Comparison of ENCODE assay signal across 8 cellular contexts in the genomic region with DNA sequence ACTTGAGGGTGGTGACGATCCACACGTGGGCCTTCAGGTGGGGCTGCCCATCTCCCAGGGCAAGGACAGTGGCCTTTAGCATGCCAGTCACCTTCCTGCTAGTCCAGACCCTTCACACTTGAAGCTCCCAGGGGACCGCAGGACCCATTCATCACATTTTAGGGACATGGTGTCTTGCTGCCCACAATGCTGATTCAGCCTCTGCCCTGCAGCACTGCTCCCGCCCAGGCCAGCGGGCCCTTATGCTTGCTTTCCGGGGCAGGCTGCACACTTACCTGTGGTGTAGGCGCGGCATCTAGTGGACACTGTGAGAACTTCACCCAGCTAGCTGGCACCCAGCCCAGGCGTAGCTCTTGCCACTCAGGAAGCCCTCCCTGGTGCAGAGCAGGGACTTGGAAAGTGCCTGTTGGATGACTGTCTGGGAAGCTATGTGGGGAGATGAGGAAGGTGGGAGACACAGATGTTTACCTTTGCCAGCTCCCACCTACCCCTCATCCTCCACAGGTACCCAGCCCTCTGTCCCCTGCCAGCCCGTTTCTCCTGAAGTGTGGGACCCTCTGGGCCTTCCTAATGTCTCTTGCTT. TPM values are rescaled to one million over a fixed set of nuclear protein-coding genes. Genes with fewer than 3 reads are reported as not detected.
DNase-seq lines count a peak whose midpoint lies in the region; ATAC-seq and TF ChIP-seq lines count a peak whose summit lies in the region.

No MANE protein-coding gene starts in this region.

- peaks cover 0 to 3% of the 10 kb centered on the region in 2 experiments; a peak in 1 of 4 replicates for H3K4me1 ChIP-seq in HCT116 (ENCODE audit: control insufficient read depth in 1 of 2, insufficient read depth in 2 of 2, low read length in 2 of 2)
- H3K4me1 ChIP-seq in adipocyte (ENCODE audit: control insufficient read depth, insufficient read depth, low read length): peaks cover 3% of the 10 kb centered on the region

- POLR2A ChIA-PET in HCT116 (lab: Charles Lee): no interaction called here
- POLR2A ChIA-PET in T-cell (lab: Charles Lee): interaction anchor here in 1 of 2 donors (0.6 kb wide), 1 partner anchor 58 kb away, joined by 3 read pairs; no protein-coding TSS in a partner anchor

- peak; percentile 92 for ATAC-seq in HCT116
- peak; percentile 93 to 94 (median 93) for ATAC-seq in T-cell (replicated peaks in 1 of 4)
- peak; percentile 93 for ATAC-seq in left cardiac atrium
- ATAC-seq in GM18870 (IDR thresholded peaks at IDR 0.05; ENCODE audit: unreplicated experiment): no peak

- H3K36me3 ChIP-seq in HCT116 (ENCODE audit: control insufficient read depth in 1 of 2, insufficient read depth in 2 of 2, low read length in 2 of 2): no peaks in the 10 kb centered on the region
- no peaks in the 10 kb centered on the region for H3K36me3 ChIP-seq in adipocyte (ENCODE audit: control insufficient read depth, insufficient read depth, low read length, severe bottlenecking)

- H3K27me3 ChIP-seq in HCT116 (ENCODE audit: insufficient read depth, low read length) (no peaks in the 10 kb centered on the region), adipocyte (replicated peaks; ENCODE audit: control insufficient read depth, insufficient read depth, low read length) (peaks cover 7% of the 10 kb centered on the region)

- TF ChIP-seq RAD21 in HCT116 (IDR thresholded peaks at IDR 0.05; ENCODE audit: low read depth): peak; percentile 98

- TF ChIP-seq POLR2A in HCT116 (IDR thresholded peaks at IDR 0.05; ENCODE audit: borderline replicate concordance, extremely low read depth, insufficient read depth, insufficient read length): no peak

- peaks cover 0 to 5% (median 3%) of the 10 kb centered on the region in 3 donors for H3K4me1 Mint-ChIP-seq in T-cell

- H3K4me2 ChIP-seq in HCT116 (ENCODE audit: low read length): 0 out of 2 replicates have a peak overlapping the region, but pooled peaks have one; percentile 14

- CTCF ChIA-PET in HCT116 (lab: Charles Lee): interaction anchor here (0.7 to 3.1 kb wide), 17 partner anchors 27 to 1264 kb away, joined by 3 to 19 read pairs (median 5); a partner anchor contains a TSS
- CTCF ChIA-PET in T-cell (lab: Charles Lee): interaction anchor here (0.5 to 1.7 kb wide), 20 partner anchors 19 to 1025 kb away, joined by 3 to 12 read pairs (median 3); a partner anchor contains a TSS

- no peaks in the 10 kb centered on the region for H3K36me3 Mint-ChIP-seq in T-cell

- H3K79me2 ChIP-seq in HCT116 (ENCODE audit: insufficient read depth, low read length): no peaks in the 10 kb centered on the region

- no peak overlapping the region for H3K4me3 Mint-ChIP-seq in T-cell

- H3K9ac ChIP-seq in HCT116 (ENCODE audit: low read length): no peak overlapping the region
- H3K9ac ChIP-seq in adipocyte (ENCODE audit: low read length): no peak overlapping the region

- H3K27ac ChIP-seq in HCT116 (ENCODE audit: low read depth, low read length): no peak overlapping the region

- no peaks in the 10 kb centered on the region for H4K20me1 ChIP-seq in HCT116 (ENCODE audit: insufficient read depth)

- H2AFZ ChIP-seq in HCT116 (ENCODE audit: low read depth, low read length, poor library complexity, severe bottlenecking): peak overlapping the region; percentile 69

- RAD21 ChIA-PET in HCT116 (lab: Charles Lee; ENCODE audit: low non-redundant PET in 1 of 2, low total read pairs in 2 of 2, uncharacterized antibody in 2 of 2, unreplicated experiment in 2 of 2): interaction anchor here (0.6 to 1.6 kb wide), 7 partner anchors 120 to 718 kb away, joined by 3 to 9 read pairs (median 3); no protein-coding TSS in a partner anchor

- peak; percentile 91 to 97 (median 92) for TF ChIP-seq CTCF in HCT116 (IDR thresholded peaks at IDR 0.05 in 2 of 3, conservative IDR thresholded peaks at IDR 0.05 in 1 of 3; ENCODE audit: borderline replicate concordance in 1 of 3, insufficient read depth in 1 of 3, low read depth in 2 of 3, low read length in 2 of 3)

- no TSS peak for BruUV-seq in HCT116 (replicated peaks; lab: Mats Ljungman, UMichigan)

- DNase-seq in EL (peak; percentile 87), HCT116 (ENCODE audit: low read depth, low spot score) (peak; percentile 65), NCI-H1436 (lab: John Stamatoyannopoulos, UW) (peak; percentile 66), T-cell (peak; percentile 56 to 87 (median 77)), adipocyte (ENCODE audit: low read depth) (peak; percentile 88), left cardiac atrium (peak; percentile 89), putamen (ENCODE audit: low spot score) (peak; percentile 74)

- no peaks in the 10 kb centered on the region for H3K27me3 Mint-ChIP-seq in T-cell

- no peaks in the 10 kb centered on the region for H3K9me3 ChIP-seq in HCT116 (ENCODE audit: control insufficient read depth in 1 of 2, insufficient read depth in 1 of 2, low read depth in 1 of 2, low read length in 2 of 2)
- H3K9me3 ChIP-seq in adipocyte (ENCODE audit: control insufficient read depth, low read length): no peaks in the 10 kb centered on the region

- H3K9me2 ChIP-seq in HCT116 (ENCODE audit: insufficient read depth): no peaks in the 10 kb centered on the region

- H3K27ac Mint-ChIP-seq in T-cell: no peak overlapping the region

- intact Hi-C loops in HCT116 (cut with micrococcal nuclease): loop anchor here (1.0 to 10.0 kb wide), 9 partner anchors 130 to 1024 kb away; a partner anchor contains a TSS
- intact Hi-C loops in left cardiac atrium (cut with DNase I): loop anchor here (1.0 to 5.0 kb wide), 3 partner anchors 130 to 247 kb away; a partner anchor contains a TSS

- H3K9me3 Mint-ChIP-seq in T-cell: no peaks in the 10 kb centered on the region

- H3K4me3 ChIP-seq in HCT116 (replicated peaks in 1 of 2; ENCODE audit: low read depth in 1 of 2, low read length in 2 of 2): no peak overlapping the region
- no peak overlapping the region for H3K4me3 ChIP-seq in adipocyte (ENCODE audit: low read length)

TF ChIP-seq in HCT116, 20 proteins besides CTCF, POLR2A, EP300 and RAD21:
- TF ChIP-seq, protein P1, sequence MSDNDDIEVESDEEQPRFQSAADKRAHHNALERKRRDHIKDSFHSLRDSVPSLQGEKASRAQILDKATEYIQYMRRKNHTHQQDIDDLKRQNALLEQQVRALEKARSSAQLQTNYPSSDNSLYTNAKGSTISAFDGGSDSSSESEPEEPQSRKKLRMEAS (IDR thresholded peaks at IDR 0.05): no peak
- no peak for TF ChIP-seq POLR2AphosphoS5 (IDR thresholded peaks at IDR 0.05; ENCODE audit: low read depth, low read length)
- TF ChIP-seq SIN3A (IDR thresholded peaks at IDR 0.05; ENCODE audit: low read depth): no peak
- no peak for TF ChIP-seq SRF (IDR thresholded peaks at IDR 0.05; ENCODE audit: low read depth)

RNA-seq across cellular contexts. Expression of a gene that starts 26.3 kb away (rescaled TPM):
- 45.0 TPM for total RNA-seq in HCT116 (2021; ENCODE audit: unreplicated experiment)
- 21.2 and 25.6 TPM in 2 replicates for polyA plus RNA-seq in HCT116 (2012)
- total RNA-seq in T-cell: 10 to 100 TPM; 54.9 to 93.1 (median 85.2) TPM
- 10 to 100 TPM; 28.5 to 29.1 TPM for total RNA-seq in left cardiac atrium
